8 cellular contexts compared by ENCODE assay signal in genomic region chr5:79613571-79613970, GRCh38. TPM values are rescaled to one million over a fixed set of nuclear protein-coding genes. Genes with fewer than 3 reads are reported as not detected.
A peak's percentile ranks its signal among the peaks of the same experiment; 100 is the strongest.
DNase-seq lines count a peak whose midpoint lies in the region; ATAC-seq, FAIRE-seq and TF ChIP-seq lines count a peak whose summit lies in the region.

No MANE protein-coding gene starts in this region.

- CTCF ChIA-PET in OCI-LY7 (lab: Charles Lee; ENCODE audit: unreplicated experiment): no interaction called here

- peaks cover 43% of the 10 kb centered on the region for H3K36me3 ChIP-seq in DND-41 (ENCODE audit: insufficient read depth, low read length)
- H3K36me3 ChIP-seq in OCI-LY7 (ENCODE audit: insufficient read depth, low read length): peaks cover 44% of the 10 kb centered on the region
- no peaks in the 10 kb centered on the region for H3K36me3 ChIP-seq in pancreas

- H3K9me3 ChIP-seq in DND-41 (ENCODE audit: insufficient read depth, low read length, severe bottlenecking) (peaks cover 19% of the 10 kb centered on the region), OCI-LY7 (ENCODE audit: low read length) (peaks cover 35% of the 10 kb centered on the region), pancreas (no peaks in the 10 kb centered on the region)

- H3K9ac ChIP-seq in DND-41 (ENCODE audit: low read depth, low read length): peak overlapping the region; percentile 71

- H4K20me1 ChIP-seq in DND-41 (ENCODE audit: insufficient read depth, low read length) (no peaks in the 10 kb centered on the region; the same call in 1 of the 2 replicates), OCI-LY7 (ENCODE audit: insufficient read depth, low read length) (no peaks in the 10 kb centered on the region)

- no peak for FAIRE-seq in pancreas (lab: Jason Lieb, UNC)

- H3K4me2 ChIP-seq in DND-41 (ENCODE audit: insufficient read depth, low read length) (peak overlapping the region; percentile 82), OCI-LY7 (ENCODE audit: low read length) (peak overlapping the region; percentile 93)

- H3K4me3 ChIP-seq in DND-41 (ENCODE audit: low read depth in 1 of 2, low read length in 2 of 2) (peak overlapping the region; percentile 44 to 79), OCI-LY7 (ENCODE audit: low read depth, low read length, poor library complexity, severe bottlenecking) (peak overlapping the region; percentile 87), epithelial cell of esophagus (ENCODE audit: low read length) (peak overlapping the region; percentile 88), pancreas (peak overlapping the region; percentile 50 to 82 (median 80))

- intact Hi-C loops in OCI-LY7 (cut with micrococcal nuclease; ENCODE audit: unreplicated experiment) (loop anchor here (2.0 to 5.0 kb wide), 2 partner anchors 99 to 274 kb away; partner anchors contain the start of gene HOMER1), pancreas (cut with DNase I) (no loop called here)

- ATAC-seq in DND-41 (ENCODE audit: insufficient read depth, low read depth): no peak
- no peak for ATAC-seq in pancreas
- no peak for ATAC-seq in HG02588 (IDR thresholded peaks at IDR 0.05; ENCODE audit: unreplicated experiment)
- ATAC-seq in GM18858 (IDR thresholded peaks at IDR 0.05; ENCODE audit: unreplicated experiment): no peak

- 10 to 14% methylated on average over 3 of the region's 3 CpGs for WGBS in pancreas, 2 donors

- TF ChIP-seq CTCF in DND-41 (IDR thresholded peaks at IDR 0.05; ENCODE audit: borderline replicate concordance, extremely low read depth, low read length, poor library complexity, severe bottlenecking) (no peak), OCI-LY7 (conservative IDR thresholded peaks at IDR 0.05; ENCODE audit: low read length) (no peak), epithelial cell of esophagus (IDR thresholded peaks at IDR 0.05; ENCODE audit: insufficient read depth, low read depth, low read length, missing control alignments) (no peak), pancreas (IDR thresholded peaks at IDR 0.05) (no peak), GM13976 (IDR thresholded peaks at IDR 0.05; ENCODE audit: borderline replicate concordance, control extremely low read depth, extremely low read depth, insufficient read depth, missing control alignments) (no peak)

- H3K27me3 ChIP-seq in DND-41 (ENCODE audit: insufficient read depth, low read length, poor library complexity) (no peaks in the 10 kb centered on the region), pancreas (no peaks in the 10 kb centered on the region)

- BruUV-seq in OCI-LY7 (replicated peaks; lab: Mats Ljungman, UMichigan): no TSS peak

- H3K79me2 ChIP-seq in DND-41 (ENCODE audit: insufficient read depth, low read length) (peaks cover 63% of the 10 kb centered on the region), OCI-LY7 (ENCODE audit: insufficient read depth, low read depth, low read length) (peaks cover 62% of the 10 kb centered on the region)

- H3K9me2 ChIP-seq in OCI-LY7 (ENCODE audit: insufficient read depth, low read length): no peaks in the 10 kb centered on the region

- DNase-seq in DND-41 (no peak), OCI-LY7 (ENCODE audit: low spot score) (no peak), epithelial cell of esophagus (ENCODE audit: low read depth) (no peak), pancreas (no peak), DMS79 treated with DMSO at 0.1 percent for 48 hours (lab: John Stamatoyannopoulos, UW) (no peak), GM13976 (ENCODE audit: low spot score) (no peak)

- in situ Hi-C loops in GM13976 (cut with MboI; ENCODE audit: low sequenced_read_pairs, unreplicated experiment): no loop called here

- no peak overlapping the region for H2AFZ ChIP-seq in DND-41 (ENCODE audit: low read depth, low read length)
- H2AFZ ChIP-seq in OCI-LY7 (ENCODE audit: low read length): peak overlapping the region; percentile 57; the same call in 1 of the 2 replicates

- H3K4me1 ChIP-seq in DND-41 (ENCODE audit: insufficient read depth, low read length) (peaks cover 30% of the 10 kb centered on the region), OCI-LY7 (ENCODE audit: insufficient read depth, low read length, poor library complexity, severe bottlenecking) (peaks cover 20% of the 10 kb centered on the region), pancreas (peaks cover 0 to 19% (median 9%) of the 10 kb centered on the region in 3 donors)

- POLR2A ChIA-PET in OCI-LY7 (lab: Charles Lee): interaction anchor here (0.6 to 1.2 kb wide), 2 partner anchors 10 to 1337 kb away, joined by 4 to 8 read pairs; no protein-coding TSS in a partner anchor

- peak overlapping the region; percentile 78 for H3K27ac ChIP-seq in DND-41 (ENCODE audit: low read length)
- H3K27ac ChIP-seq in OCI-LY7 (ENCODE audit: low read depth, low read length, poor library complexity, severe bottlenecking): peak overlapping the region; percentile 82
- H3K27ac ChIP-seq in pancreas: no peak overlapping the region

RNA-seq across cellular contexts. Expression of gene TENT2, which starts 1.3 kb away (rescaled TPM):
- 50.4 and 63.6 TPM in 2 replicates for total RNA-seq in OCI-LY7 (2014; rRNA removed; shearing (Covaris generic))
- total RNA-seq in OCI-LY7 (2022): 77.9 and 92.8 TPM in 2 replicates
- 10 to 100 TPM; 21.5 to 40.7 (median 24.7) TPM for total RNA-seq in pancreas
- 10 to 100 TPM; 14.9 to 23.8 TPM for polyA plus RNA-seq in pancreas

Comparison
In these comparisons a context has a peak if more than half of its experiments do, and no peak if none do; other contexts are left out.
1. H3K27ac ChIP-seq: peak in DND-41 (single experiment) and OCI-LY7 (single experiment); none in pancreas (0 of 4).
2. Peak in every context shown above with its lines, with median percentiles within 50 percentile points of each other: H3K4me3 ChIP-seq.